In genomic region chr13:27024781-27025492, GRCh38 we compare ENCODE assay signal across 15 cellular contexts.
"Had no signal": no experiment of that assay in that cellular context is flagged by ENCODE, and none has a peak within 500 bp of the region (broad histone marks: within the 10 kb centered on the region; RNA-seq: fewer than 3 reads in every experiment).

No MANE protein-coding gene starts in this region.

- DNase-seq: activated CD4-positive, alpha-beta T cell treated with anti-CD3 and anti-CD28 coated beads for 48 hours; activated CD8-positive, alpha-beta T cell treated with anti-CD3 and anti-CD28 coated beads, Interleukin-2, amount 10 ng/mL, durations not matched to agents 7 days and 5 days; activated naive CD4-positive, alpha-beta T cell treated with Interleukin-2 at 50 U/mL for 16 hours; activated T-cell treated with anti-CD3 and anti-CD28 coated beads for 4 hours; gastrocnemius medialis; naive B cell; ovary; stimulated activated CD4-positive, alpha-beta T cell treated with anti-CD3 and anti-CD28 coated beads, Interleukin-2, amount 100 ng/mL, for 48 hours; T-cell; T-helper 9 cell; trophoblast cell had no signal

- H2AFZ ChIP-seq: neural progenitor cell had no signal

- H3K36me3 ChIP-seq: ascending aorta, gastrocnemius medialis, neural progenitor cell, ovary had no signal

- ATAC-seq: activated CD8-positive, alpha-beta T cell treated with anti-CD3 and anti-CD28 coated beads, Interleukin-2, amount 10 ng/mL, durations not matched to agents 7 days and 5 days; gastrocnemius medialis; stimulated activated memory B cell treated with anti-CD40 and anti-IgM and Interleukin-4, amounts not matched to agents 10 μg/mL and 1 μg/mL and 100 μg/mL, for 72 hours; T-cell had no signal

- H3K4me2 ChIP-seq: neural progenitor cell had no signal

- H3K27ac Mint-ChIP-seq: activated CD8-positive, alpha-beta T cell treated with anti-CD3 and anti-CD28 coated beads, Interleukin-2, amount 10 ng/mL, durations not matched to agents 7 days and 5 days; neural progenitor cell; stimulated activated memory B cell treated with anti-CD40 and anti-IgM and Interleukin-4, amounts not matched to agents 10 μg/mL and 1 μg/mL and 100 μg/mL, for 72 hours; T-cell had no signal

- H3K9me3 ChIP-seq: ascending aorta, gastrocnemius medialis, ovary had no signal

- H3K9me3 Mint-ChIP-seq: naive B cell; neural progenitor cell; stimulated activated memory B cell treated with anti-CD40 and anti-IgM and Interleukin-4, amounts not matched to agents 10 μg/mL and 1 μg/mL and 100 μg/mL, for 72 hours; T-cell had no signal

- H3K9ac ChIP-seq: neural progenitor cell had no signal

- H3K4me3 Mint-ChIP-seq: activated CD8-positive, alpha-beta T cell treated with anti-CD3 and anti-CD28 coated beads, Interleukin-2, amount 10 ng/mL, durations not matched to agents 7 days and 5 days; neural progenitor cell; stimulated activated memory B cell treated with anti-CD40 and anti-IgM and Interleukin-4, amounts not matched to agents 10 μg/mL and 1 μg/mL and 100 μg/mL, for 72 hours; T-cell had no signal

- H3K27me3 ChIP-seq: ascending aorta, gastrocnemius medialis, neural progenitor cell, ovary had no signal

- H3K4me1 ChIP-seq: ascending aorta, gastrocnemius medialis, neural progenitor cell had no signal

- H3K4me1 Mint-ChIP-seq: neural progenitor cell, T-cell had no signal

- H3K36me3 Mint-ChIP-seq: naive B cell; neural progenitor cell; stimulated activated memory B cell treated with anti-CD40 and anti-IgM and Interleukin-4, amounts not matched to agents 10 μg/mL and 1 μg/mL and 100 μg/mL, for 72 hours; T-cell had no signal

- H3K27ac ChIP-seq: ascending aorta, gastrocnemius medialis, neural progenitor cell, ovary had no signal

- H3K4me3 ChIP-seq: ascending aorta, gastrocnemius medialis, lung, neural progenitor cell, ovary had no signal
